9 cellular contexts compared by ENCODE assay signal in the genomic region with DNA sequence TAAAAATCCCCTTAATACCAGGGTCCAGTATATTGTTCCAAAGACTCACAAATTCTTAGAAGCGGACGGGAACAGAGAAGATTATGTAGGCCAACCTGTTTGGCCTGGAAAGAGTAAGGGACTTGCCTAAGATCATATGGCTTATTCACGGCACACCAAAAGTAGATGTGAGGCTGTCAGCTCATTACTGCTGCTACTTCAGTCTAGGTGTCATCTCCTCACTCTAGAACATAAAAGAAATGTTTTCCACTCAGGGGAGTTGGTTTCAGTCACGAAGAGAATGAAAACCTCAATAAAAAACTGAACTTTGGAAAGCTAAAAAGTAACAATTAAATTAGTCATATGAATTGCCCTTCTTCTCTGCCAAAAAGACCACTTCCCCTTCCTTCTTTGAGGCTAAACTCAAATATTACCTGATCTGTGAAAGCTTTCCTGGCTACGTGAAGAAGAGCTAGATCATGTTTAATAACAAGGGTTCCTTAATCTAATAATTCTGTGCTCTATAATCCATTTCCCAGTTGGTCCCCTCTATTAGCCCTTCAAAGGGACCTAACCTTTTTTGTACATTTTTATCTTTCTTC. TPM values are rescaled to one million over a fixed set of nuclear protein-coding genes. Genes with fewer than 3 reads are reported as not detected.
DNase-seq lines count a peak whose midpoint lies in the region; ATAC-seq and TF ChIP-seq lines count a peak whose summit lies in the region.
"Had no signal": no experiment of that assay in that cellular context is flagged by ENCODE, and none has a peak within 500 bp of the region (broad histone marks: within the 10 kb centered on the region; RNA-seq: fewer than 3 reads in every experiment).

No MANE protein-coding gene starts in this region.

- no peak for TF ChIP-seq CTCF in SK-N-SH (IDR thresholded peaks at IDR 0.05)
- no peak for TF ChIP-seq CTCF in fibroblast of lung (conservative IDR thresholded peaks at IDR 0.05 in 1 of 2, IDR thresholded peaks at IDR 0.05 in 1 of 2; ENCODE audit: low read depth in 1 of 2, low read length in 2 of 2)

- H3K4me1 ChIP-seq in SK-N-SH (ENCODE audit: control insufficient read depth in 1 of 2, insufficient read depth in 2 of 2, low read depth in 1 of 2, low read length in 1 of 2), result peaks cover 0 to 8% of the 10 kb centered on the region in 2 experiments; a peak in 2 of 4 replicates
- H3K4me1 ChIP-seq in fibroblast of lung (ENCODE audit: control insufficient read depth, extremely low read depth, insufficient read depth, low read length), result no peaks in the 10 kb centered on the region

- H3K27me3 ChIP-seq in SK-N-SH (ENCODE audit: insufficient read depth), result no peaks in the 10 kb centered on the region
- no peaks in the 10 kb centered on the region for H3K27me3 ChIP-seq in fibroblast of lung (ENCODE audit: control insufficient read depth, insufficient read depth, low read length)

- TF ChIP-seq RAD21 in SK-N-SH (IDR thresholded peaks at IDR 0.05; ENCODE audit: low read length), result no peak

- 41% methylated on average over 5 of the region's 5 CpGs for WGBS in SK-N-SH (ENCODE audit: low lambda C conversion rate)

- peak overlapping the region; percentile 23 to 63; a peak in 1 of 4 replicates for H3K27ac ChIP-seq in SK-N-SH (ENCODE audit: low read depth in 2 of 2, low read length in 1 of 2)
- peak overlapping the region; percentile 13 for H3K27ac ChIP-seq in fibroblast of lung (ENCODE audit: insufficient read depth, low read length)

- H2AFZ ChIP-seq in SK-N-SH (ENCODE audit: low read depth) (peak overlapping the region; percentile 99), fibroblast of lung (ENCODE audit: low read length) (peak overlapping the region; percentile 93)

- no peaks in the 10 kb centered on the region for H3F3A ChIP-seq in SK-N-SH (replicated peaks; ENCODE audit: insufficient read depth)

- TF ChIP-seq EP300 in SK-N-SH (IDR thresholded peaks at IDR 0.05; ENCODE audit: borderline replicate concordance in 1 of 2, low read depth in 1 of 2, low read length in 1 of 2), result no peak

- H3K4me2 ChIP-seq in SK-N-SH, result peak overlapping the region; percentile 67
- H3K4me2 ChIP-seq in fibroblast of lung (ENCODE audit: extremely low read depth, insufficient read depth, low read length), result peak overlapping the region; percentile 76

- H3K9me3 ChIP-seq in SK-N-SH (no peaks in the 10 kb centered on the region), fibroblast of lung (ENCODE audit: control insufficient read depth, insufficient read depth, low read depth, low read length) (no peaks in the 10 kb centered on the region)

- H3K79me2 ChIP-seq in SK-N-SH (ENCODE audit: insufficient read depth) (peaks cover 16% of the 10 kb centered on the region), fibroblast of lung (ENCODE audit: control insufficient read depth, insufficient read depth, low read length) (peaks cover 6% of the 10 kb centered on the region)

- H4K20me1 ChIP-seq in SK-N-SH (ENCODE audit: insufficient read depth) (no peaks in the 10 kb centered on the region), fibroblast of lung (ENCODE audit: control insufficient read depth, extremely low read depth, insufficient read depth, low read length) (no peaks in the 10 kb centered on the region)

- ATAC-seq in HG02763 (IDR thresholded peaks at IDR 0.05; ENCODE audit: unreplicated experiment), result peak; percentile 3

- DNase-seq in NCI-H526 treated with DMSO at 0.1 percent for 48 hours (lab: John Stamatoyannopoulos, UW) (peak; percentile 4), NCI-H526 (lab: John Stamatoyannopoulos, UW) (no peak), SK-N-SH (no peak), fibroblast of lung (ENCODE audit: low read depth in 2 of 2) (no peak), skeletal muscle cell (ENCODE audit: low read depth) (no peak), GM19240 (ENCODE audit: insufficient read length, low spot score) (no peak), GM19238 (ENCODE audit: insufficient read length, low spot score) (no peak)

- no peaks in the 10 kb centered on the region for H3K9me2 ChIP-seq in SK-N-SH

- H3K36me3 ChIP-seq in SK-N-SH (replicated peaks in 1 of 2; ENCODE audit: control insufficient read depth in 1 of 2, insufficient read depth in 2 of 2, low read length in 1 of 2), result no peaks in the 10 kb centered on the region
- H3K36me3 ChIP-seq in fibroblast of lung (ENCODE audit: control insufficient read depth, insufficient read depth, low read length), result no peaks in the 10 kb centered on the region

- H3K4me3 ChIP-seq in SK-N-SH (ENCODE audit: low read depth in 2 of 2, low read length in 1 of 2), result peak overlapping the region; percentile 84
- peak overlapping the region; percentile 26 to 69 (median 40) for H3K4me3 ChIP-seq in fibroblast of lung (replicated peaks in 1 of 4; ENCODE audit: control extremely low read depth in 1 of 4, insufficient read depth in 1 of 4, low read depth in 3 of 4, low read length in 4 of 4)
- peak overlapping the region; percentile 88 for H3K4me3 ChIP-seq in skeletal muscle cell (ENCODE audit: low read depth, low read length)

- H3K9ac ChIP-seq in SK-N-SH (peak overlapping the region; percentile 61), fibroblast of lung (ENCODE audit: insufficient read depth, low read length) (no peak overlapping the region)

- CTCF ChIA-PET in SK-N-SH (lab: Yijun Ruan, JAX), result interaction anchor here (1.2 to 2.7 kb wide), 4 partner anchors 13 to 46 kb away, joined by 3 to 12 read pairs (median 4); a partner anchor contains a TSS

- POLR2A ChIA-PET in SK-N-SH (lab: Yijun Ruan, JAX), result no interaction called here

TF ChIP-seq in SK-N-SH, 30 proteins besides CTCF, POLR2A, EP300 and RAD21:
- TF ChIP-seq, protein P1, sequence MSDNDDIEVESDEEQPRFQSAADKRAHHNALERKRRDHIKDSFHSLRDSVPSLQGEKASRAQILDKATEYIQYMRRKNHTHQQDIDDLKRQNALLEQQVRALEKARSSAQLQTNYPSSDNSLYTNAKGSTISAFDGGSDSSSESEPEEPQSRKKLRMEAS (IDR thresholded peaks at IDR 0.05; ENCODE audit: low read depth), result no peak
- TF ChIP-seq SMC3 (IDR thresholded peaks at IDR 0.05; ENCODE audit: low read depth, low read length) (no peak), TAF1 (IDR thresholded peaks at IDR 0.05; ENCODE audit: borderline replicate concordance, low read depth, low read length) (no peak), NRF1 (IDR thresholded peaks at IDR 0.05; ENCODE audit: low read depth, low read length) (no peak), GATA2 (CRISPR knock-in tag; IDR thresholded peaks at IDR 0.05) (no peak), FOXJ3 (CRISPR knock-in tag; IDR thresholded peaks at IDR 0.05) (no peak), TEAD4 (IDR thresholded peaks at IDR 0.05; ENCODE audit: borderline replicate concordance, insufficient read depth) (no peak), RFX5 (IDR thresholded peaks at IDR 0.05; ENCODE audit: low read length) (no peak)
- TF ChIP-seq, protein P2, sequence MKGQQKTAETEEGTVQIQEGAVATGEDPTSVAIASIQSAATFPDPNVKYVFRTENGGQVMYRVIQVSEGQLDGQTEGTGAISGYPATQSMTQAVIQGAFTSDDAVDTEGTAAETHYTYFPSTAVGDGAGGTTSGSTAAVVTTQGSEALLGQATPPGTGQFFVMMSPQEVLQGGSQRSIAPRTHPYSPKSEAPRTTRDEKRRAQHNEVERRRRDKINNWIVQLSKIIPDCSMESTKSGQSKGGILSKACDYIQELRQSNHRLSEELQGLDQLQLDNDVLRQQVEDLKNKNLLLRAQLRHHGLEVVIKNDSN (IDR thresholded peaks at IDR 0.05; ENCODE audit: borderline replicate concordance, low read depth), result no peak
- TF ChIP-seq, protein P3, sequence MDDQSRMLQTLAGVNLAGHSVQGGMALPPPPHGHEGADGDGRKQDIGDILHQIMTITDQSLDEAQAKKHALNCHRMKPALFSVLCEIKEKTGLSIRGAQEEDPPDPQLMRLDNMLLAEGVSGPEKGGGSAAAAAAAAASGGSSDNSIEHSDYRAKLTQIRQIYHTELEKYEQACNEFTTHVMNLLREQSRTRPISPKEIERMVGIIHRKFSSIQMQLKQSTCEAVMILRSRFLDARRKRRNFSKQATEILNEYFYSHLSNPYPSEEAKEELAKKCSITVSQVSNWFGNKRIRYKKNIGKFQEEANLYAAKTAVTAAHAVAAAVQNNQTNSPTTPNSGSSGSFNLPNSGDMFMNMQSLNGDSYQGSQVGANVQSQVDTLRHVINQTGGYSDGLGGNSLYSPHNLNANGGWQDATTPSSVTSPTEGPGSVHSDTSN (IDR thresholded peaks at IDR 0.05), result no peak
- TF ChIP-seq, protein P4, sequence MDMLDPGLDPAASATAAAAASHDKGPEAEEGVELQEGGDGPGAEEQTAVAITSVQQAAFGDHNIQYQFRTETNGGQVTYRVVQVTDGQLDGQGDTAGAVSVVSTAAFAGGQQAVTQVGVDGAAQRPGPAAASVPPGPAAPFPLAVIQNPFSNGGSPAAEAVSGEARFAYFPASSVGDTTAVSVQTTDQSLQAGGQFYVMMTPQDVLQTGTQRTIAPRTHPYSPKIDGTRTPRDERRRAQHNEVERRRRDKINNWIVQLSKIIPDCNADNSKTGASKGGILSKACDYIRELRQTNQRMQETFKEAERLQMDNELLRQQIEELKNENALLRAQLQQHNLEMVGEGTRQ (IDR thresholded peaks at IDR 0.05; ENCODE audit: borderline replicate concordance, low read depth, low read length), result no peak

RNA-seq across cellular contexts. Expression of a gene that starts 0.7 kb away (rescaled TPM):
- 1.2 and 1.3 TPM in 2 replicates for polyA plus RNA-seq in SK-N-SH (2012; rRNA removed)
- polyA plus RNA-seq in SK-N-SH (2012; cell fraction: cytosol; rRNA removed), result 1.2 and 1.4 TPM in 2 replicates
- polyA plus RNA-seq in SK-N-SH (2012; cell fraction: nucleus; rRNA removed), result 1.2 and 2.8 TPM in 2 replicates
- 6.7 and 7.8 TPM in 2 replicates for total RNA-seq in fibroblast of lung
- polyA plus RNA-seq in fibroblast of lung, result 1.3 and 2.9 TPM in 2 replicates
- polyA plus RNA-seq in fibroblast of lung (2012), result 1.6 and 3.1 TPM in 2 replicates
- 1.4 and 7.4 TPM in 2 replicates for polyA minus RNA-seq in fibroblast of lung (ENCODE audit: low replicate concordance)

RNA-seq across cellular contexts. Expression of a gene that starts 13.2 kb away (rescaled TPM):
- not detected in 2 replicates for polyA plus RNA-seq in SK-N-SH (2012; rRNA removed)
- polyA plus RNA-seq in SK-N-SH (2012; cell fraction: cytosol; rRNA removed), result not detected in 2 replicates
- not detected in 2 replicates for polyA plus RNA-seq in SK-N-SH (2012; cell fraction: nucleus; rRNA removed)
- not detected in 2 replicates for total RNA-seq in fibroblast of lung
- not detected in 2 replicates for polyA plus RNA-seq in fibroblast of lung
- polyA plus RNA-seq in fibroblast of lung (2012), result not detected in 2 replicates
- polyA minus RNA-seq in fibroblast of lung (ENCODE audit: low replicate concordance), result not detected in 2 replicates
- total RNA-seq: Daoy had no signal
